15 cellular contexts compared by ENCODE assay signal in genomic region chr4:4227510-4228355, GRCh38. TPM values are rescaled to one million over a fixed set of nuclear protein-coding genes. Genes with fewer than 3 reads are reported as not detected.
"Had no signal": no experiment of that assay in that cellular context is flagged by ENCODE, and none has a peak within 500 bp of the region (broad histone marks: within the 10 kb centered on the region; RNA-seq: fewer than 3 reads in every experiment).

No MANE protein-coding gene starts in this region.

- ATAC-seq: right cardiac atrium; stimulated activated naive B cell treated with anti-CD40 and anti-IgM and Interleukin-4, amounts not matched to agents 10 μg/mL and 1 μg/mL and 100 μg/mL, for 72 hours had no signal

- H3K9me3 Mint-ChIP-seq: activated T-helper 2 cell treated with anti-CD3 and anti-CD28 coated beads, Interferon-gamma antibody, Interleukin-2, Interleukin-4, amounts not matched to agents 10 μg/mL and 5 μg/mL and 100 μg/mL, durations not matched to agents 14 hours and 24 hours and 36 hours had no signal

- H3K27ac Mint-ChIP-seq: activated naive CD4-positive, alpha-beta T cell treated with anti-CD3 and anti-CD28 coated beads, Interleukin-2, amount 10 ng/mL, durations not matched to agents 7 days and 5 days; activated T-helper 2 cell treated with anti-CD3 and anti-CD28 coated beads, Interferon-gamma antibody, Interleukin-2, Interleukin-4, amounts not matched to agents 10 μg/mL and 5 μg/mL and 100 μg/mL, durations not matched to agents 14 hours and 24 hours and 36 hours; stimulated activated naive B cell treated with anti-CD40 and anti-IgM and Interleukin-4, amounts not matched to agents 10 μg/mL and 1 μg/mL and 100 μg/mL, for 72 hours had no signal

- DNase-seq: activated CD4-positive, alpha-beta T cell treated with anti-CD3 and anti-CD28 coated beads for 4 hours; activated naive CD4-positive, alpha-beta T cell treated with anti-CD3 and anti-CD28 coated beads, Interleukin-2, amount 10 ng/mL, durations not matched to agents 7 days and 5 days; anterior cingulate cortex; stimulated activated CD4-positive, alpha-beta T cell treated with anti-CD3 and anti-CD28 coated beads, Interleukin-1b, Interleukin-23, amount 100 ng/mL, for 48 hours; stimulated activated naive B cell treated with anti-CD40 and anti-IgM and Interleukin-4, amounts not matched to agents 10 μg/mL and 1 μg/mL and 100 μg/mL, for 72 hours; substantia nigra; SW 1271; T-helper 9 cell; trophoblast cell had no signal

- FAIRE-seq: bronchial epithelial cell, frontal cortex had no signal

- H3K4me3 Mint-ChIP-seq: activated naive CD4-positive, alpha-beta T cell treated with anti-CD3 and anti-CD28 coated beads, Interleukin-2, amount 10 ng/mL, durations not matched to agents 7 days and 5 days had no signal

RNA-seq across cellular contexts. Expression of gene OTOP1, which starts 1.0 kb away (rescaled TPM):
- total RNA-seq: activated T-helper 2 cell treated with anti-CD3 and anti-CD28 coated beads, Interferon-gamma antibody, Interleukin-2, Interleukin-4, amounts not matched to agents 10 μg/mL and 5 μg/mL and 100 μg/mL, durations not matched to agents 14 hours and 24 hours and 36 hours; bronchial epithelial cell; fibroblast of lung; frontal cortex; posterior vena cava; right cardiac atrium had no signal
- polyA plus RNA-seq: fibroblast of lung, right cardiac atrium had no signal
